In the genomic region with DNA sequence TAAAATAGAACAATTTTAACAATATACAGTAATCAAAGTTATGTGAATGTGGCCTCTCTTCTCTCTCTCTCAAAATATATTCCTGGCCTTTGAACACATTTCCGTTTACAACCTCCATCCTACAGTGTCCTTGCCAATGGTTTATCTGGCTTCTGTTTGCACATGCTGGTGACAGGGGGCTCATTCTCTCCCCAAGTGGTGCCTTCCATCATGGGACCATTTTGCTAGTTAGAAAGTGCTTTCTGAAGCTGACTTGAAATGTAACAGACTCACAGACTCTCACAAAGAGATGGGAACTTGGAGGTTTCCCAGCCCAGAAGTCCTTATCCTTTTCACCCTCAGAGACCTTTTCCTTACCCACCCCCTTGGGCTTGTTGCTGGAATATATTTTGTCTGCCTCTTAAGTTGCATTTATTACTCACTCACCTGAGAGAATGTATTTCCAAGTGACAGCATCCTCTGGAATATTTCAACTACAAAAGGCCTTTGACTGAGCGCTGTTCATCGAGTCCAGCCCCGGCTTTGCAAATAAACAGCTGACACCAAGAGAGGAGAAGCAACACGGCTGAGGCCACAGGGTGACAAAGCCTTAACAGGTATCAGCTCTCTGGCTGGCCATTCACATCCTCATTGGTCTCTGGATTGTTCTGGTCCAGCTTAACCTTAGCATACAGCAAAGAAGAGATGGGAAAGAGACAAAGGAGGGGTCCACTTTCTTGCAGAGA, we compare ENCODE assay signal across 1 cellular context.
TF ChIP-seq lines count a peak whose summit lies in the region.

No MANE protein-coding gene starts in this region.

TF ChIP-seq in HepG2, 621 proteins besides CTCF, POLR2A, EP300 and RAD21 (continued from another document and continues in another):
- TF ChIP-seq ZNF251 (CRISPR knock-in tag; IDR thresholded peaks at IDR 0.05), result no peak
- TF ChIP-seq KLF6 (CRISPR knock-in tag; IDR thresholded peaks at IDR 0.05), result no peak
- no peak for TF ChIP-seq ARID2 (CRISPR knock-in tag; IDR thresholded peaks at IDR 0.05; ENCODE audit: borderline replicate concordance)
- no peak for TF ChIP-seq ZNF546 (CRISPR knock-in tag; conservative IDR thresholded peaks at IDR 0.05)
- TF ChIP-seq CBX1 (IDR thresholded peaks at IDR 0.05; ENCODE audit: low read depth), result no peak
- TF ChIP-seq, protein P1, sequence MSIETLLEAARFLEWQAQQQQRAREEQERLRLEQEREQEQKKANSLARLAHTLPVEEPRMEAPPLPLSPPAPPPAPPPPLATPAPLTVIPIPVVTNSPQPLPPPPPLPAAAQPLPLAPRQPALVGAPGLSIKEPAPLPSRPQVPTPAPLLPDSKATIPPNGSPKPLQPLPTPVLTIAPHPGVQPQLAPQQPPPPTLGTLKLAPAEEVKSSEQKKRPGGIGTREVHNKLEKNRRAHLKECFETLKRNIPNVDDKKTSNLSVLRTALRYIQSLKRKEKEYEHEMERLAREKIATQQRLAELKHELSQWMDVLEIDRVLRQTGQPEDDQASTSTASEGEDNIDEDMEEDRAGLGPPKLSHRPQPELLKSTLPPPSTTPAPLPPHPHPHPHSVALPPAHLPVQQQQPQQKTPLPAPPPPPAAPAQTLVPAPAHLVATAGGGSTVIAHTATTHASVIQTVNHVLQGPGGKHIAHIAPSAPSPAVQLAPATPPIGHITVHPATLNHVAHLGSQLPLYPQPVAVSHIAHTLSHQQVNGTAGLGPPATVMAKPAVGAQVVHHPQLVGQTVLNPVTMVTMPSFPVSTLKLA (IDR thresholded peaks at IDR 0.05), result no peak
- TF ChIP-seq, protein P2, sequence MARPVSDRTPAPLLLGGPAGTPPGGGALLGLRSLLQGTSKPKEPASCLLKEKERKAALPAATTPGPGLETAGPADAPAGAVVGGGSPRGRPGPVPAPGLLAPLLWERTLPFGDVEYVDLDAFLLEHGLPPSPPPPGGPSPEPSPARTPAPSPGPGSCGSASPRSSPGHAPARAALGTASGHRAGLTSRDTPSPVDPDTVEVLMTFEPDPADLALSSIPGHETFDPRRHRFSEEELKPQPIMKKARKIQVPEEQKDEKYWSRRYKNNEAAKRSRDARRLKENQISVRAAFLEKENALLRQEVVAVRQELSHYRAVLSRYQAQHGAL (CRISPR knock-in tag; IDR thresholded peaks at IDR 0.05; ENCODE audit: not compliant biosample characterization), result no peak
- peak; percentile 39; the same call in 1 of the 2 replicates for TF ChIP-seq FOXK1 (CRISPR knock-in tag; IDR thresholded peaks at IDR 0.05; ENCODE audit: borderline replicate concordance, low read depth)
- TF ChIP-seq CBFB (CRISPR knock-in tag; IDR thresholded peaks at IDR 0.05), result no peak
- TF ChIP-seq DNMT1 (CRISPR knock-in tag; IDR thresholded peaks at IDR 0.05), result no peak
- TF ChIP-seq REXO4 (CRISPR knock-in tag; IDR thresholded peaks at IDR 0.05; ENCODE audit: borderline replicate concordance), result no peak
- TF ChIP-seq RXRB (CRISPR knock-in tag; IDR thresholded peaks at IDR 0.05; ENCODE audit: borderline replicate concordance), result no peak
- no peak for TF ChIP-seq ZNF564 (CRISPR knock-in tag; IDR thresholded peaks at IDR 0.05)
- TF ChIP-seq, protein P3, sequence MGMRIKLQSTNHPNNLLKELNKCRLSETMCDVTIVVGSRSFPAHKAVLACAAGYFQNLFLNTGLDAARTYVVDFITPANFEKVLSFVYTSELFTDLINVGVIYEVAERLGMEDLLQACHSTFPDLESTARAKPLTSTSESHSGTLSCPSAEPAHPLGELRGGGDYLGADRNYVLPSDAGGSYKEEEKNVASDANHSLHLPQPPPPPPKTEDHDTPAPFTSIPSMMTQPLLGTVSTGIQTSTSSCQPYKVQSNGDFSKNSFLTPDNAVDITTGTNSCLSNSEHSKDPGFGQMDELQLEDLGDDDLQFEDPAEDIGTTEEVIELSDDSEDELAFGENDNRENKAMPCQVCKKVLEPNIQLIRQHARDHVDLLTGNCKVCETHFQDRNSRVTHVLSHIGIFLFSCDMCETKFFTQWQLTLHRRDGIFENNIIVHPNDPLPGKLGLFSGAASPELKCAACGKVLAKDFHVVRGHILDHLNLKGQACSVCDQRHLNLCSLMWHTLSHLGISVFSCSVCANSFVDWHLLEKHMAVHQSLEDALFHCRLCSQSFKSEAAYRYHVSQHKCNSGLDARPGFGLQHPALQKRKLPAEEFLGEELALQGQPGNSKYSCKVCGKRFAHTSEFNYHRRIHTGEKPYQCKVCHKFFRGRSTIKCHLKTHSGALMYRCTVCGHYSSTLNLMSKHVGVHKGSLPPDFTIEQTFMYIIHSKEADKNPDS (CRISPR knock-in tag; IDR thresholded peaks at IDR 0.05), result no peak
- TF ChIP-seq PHF5A (CRISPR knock-in tag; IDR thresholded peaks at IDR 0.05; ENCODE audit: low read depth, unreplicated experiment), result no peak
- TF ChIP-seq TP53 (CRISPR knock-in tag; conservative IDR thresholded peaks at IDR 0.05), result no peak
- TF ChIP-seq HNRNPLL (IDR thresholded peaks at IDR 0.05; ENCODE audit: low read depth, low read length, poor library complexity, severe bottlenecking), result no peak
- TF ChIP-seq, protein P4, sequence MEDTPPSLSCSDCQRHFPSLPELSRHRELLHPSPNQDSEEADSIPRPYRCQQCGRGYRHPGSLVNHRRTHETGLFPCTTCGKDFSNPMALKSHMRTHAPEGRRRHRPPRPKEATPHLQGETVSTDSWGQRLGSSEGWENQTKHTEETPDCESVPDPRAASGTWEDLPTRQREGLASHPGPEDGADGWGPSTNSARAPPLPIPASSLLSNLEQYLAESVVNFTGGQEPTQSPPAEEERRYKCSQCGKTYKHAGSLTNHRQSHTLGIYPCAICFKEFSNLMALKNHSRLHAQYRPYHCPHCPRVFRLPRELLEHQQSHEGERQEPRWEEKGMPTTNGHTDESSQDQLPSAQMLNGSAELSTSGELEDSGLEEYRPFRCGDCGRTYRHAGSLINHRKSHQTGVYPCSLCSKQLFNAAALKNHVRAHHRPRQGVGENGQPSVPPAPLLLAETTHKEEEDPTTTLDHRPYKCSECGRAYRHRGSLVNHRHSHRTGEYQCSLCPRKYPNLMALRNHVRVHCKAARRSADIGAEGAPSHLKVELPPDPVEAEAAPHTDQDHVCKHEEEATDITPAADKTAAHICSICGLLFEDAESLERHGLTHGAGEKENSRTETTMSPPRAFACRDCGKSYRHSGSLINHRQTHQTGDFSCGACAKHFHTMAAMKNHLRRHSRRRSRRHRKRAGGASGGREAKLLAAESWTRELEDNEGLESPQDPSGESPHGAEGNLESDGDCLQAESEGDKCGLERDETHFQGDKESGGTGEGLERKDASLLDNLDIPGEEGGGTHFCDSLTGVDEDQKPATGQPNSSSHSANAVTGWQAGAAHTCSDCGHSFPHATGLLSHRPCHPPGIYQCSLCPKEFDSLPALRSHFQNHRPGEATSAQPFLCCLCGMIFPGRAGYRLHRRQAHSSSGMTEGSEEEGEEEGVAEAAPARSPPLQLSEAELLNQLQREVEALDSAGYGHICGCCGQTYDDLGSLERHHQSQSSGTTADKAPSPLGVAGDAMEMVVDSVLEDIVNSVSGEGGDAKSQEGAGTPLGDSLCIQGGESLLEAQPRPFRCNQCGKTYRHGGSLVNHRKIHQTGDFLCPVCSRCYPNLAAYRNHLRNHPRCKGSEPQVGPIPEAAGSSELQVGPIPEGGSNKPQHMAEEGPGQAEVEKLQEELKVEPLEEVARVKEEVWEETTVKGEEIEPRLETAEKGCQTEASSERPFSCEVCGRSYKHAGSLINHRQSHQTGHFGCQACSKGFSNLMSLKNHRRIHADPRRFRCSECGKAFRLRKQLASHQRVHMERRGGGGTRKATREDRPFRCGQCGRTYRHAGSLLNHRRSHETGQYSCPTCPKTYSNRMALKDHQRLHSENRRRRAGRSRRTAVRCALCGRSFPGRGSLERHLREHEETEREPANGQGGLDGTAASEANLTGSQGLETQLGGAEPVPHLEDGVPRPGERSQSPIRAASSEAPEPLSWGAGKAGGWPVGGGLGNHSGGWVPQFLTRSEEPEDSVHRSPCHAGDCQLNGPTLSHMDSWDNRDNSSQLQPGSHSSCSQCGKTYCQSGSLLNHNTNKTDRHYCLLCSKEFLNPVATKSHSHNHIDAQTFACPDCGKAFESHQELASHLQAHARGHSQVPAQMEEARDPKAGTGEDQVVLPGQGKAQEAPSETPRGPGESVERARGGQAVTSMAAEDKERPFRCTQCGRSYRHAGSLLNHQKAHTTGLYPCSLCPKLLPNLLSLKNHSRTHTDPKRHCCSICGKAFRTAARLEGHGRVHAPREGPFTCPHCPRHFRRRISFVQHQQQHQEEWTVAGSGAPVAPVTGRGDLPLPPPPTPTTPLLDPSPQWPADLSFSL (CRISPR knock-in tag; IDR thresholded peaks at IDR 0.05), result no peak
- no peak; the same call in 1 of the 2 replicates for TF ChIP-seq ETV5 (CRISPR knock-in tag; IDR thresholded peaks at IDR 0.05; ENCODE audit: borderline replicate concordance)
- no peak for TF ChIP-seq ISL2 (CRISPR knock-in tag; IDR thresholded peaks at IDR 0.05)
- TF ChIP-seq DR1 (CRISPR knock-in tag; IDR thresholded peaks at IDR 0.05), result no peak
- TF ChIP-seq ZNF510 (CRISPR knock-in tag; IDR thresholded peaks at IDR 0.05; ENCODE audit: low read depth), result no peak
- TF ChIP-seq ZNF160 (CRISPR knock-in tag; IDR thresholded peaks at IDR 0.05), result no peak
- no peak for TF ChIP-seq RBM39 (IDR thresholded peaks at IDR 0.05; ENCODE audit: low read depth, low read length, poor library complexity, severe bottlenecking)
- no peak for TF ChIP-seq SOX6 (IDR thresholded peaks at IDR 0.05)
- TF ChIP-seq SOX6 (CRISPR knock-in tag; IDR thresholded peaks at IDR 0.05), result no peak
- TF ChIP-seq, protein P5, sequence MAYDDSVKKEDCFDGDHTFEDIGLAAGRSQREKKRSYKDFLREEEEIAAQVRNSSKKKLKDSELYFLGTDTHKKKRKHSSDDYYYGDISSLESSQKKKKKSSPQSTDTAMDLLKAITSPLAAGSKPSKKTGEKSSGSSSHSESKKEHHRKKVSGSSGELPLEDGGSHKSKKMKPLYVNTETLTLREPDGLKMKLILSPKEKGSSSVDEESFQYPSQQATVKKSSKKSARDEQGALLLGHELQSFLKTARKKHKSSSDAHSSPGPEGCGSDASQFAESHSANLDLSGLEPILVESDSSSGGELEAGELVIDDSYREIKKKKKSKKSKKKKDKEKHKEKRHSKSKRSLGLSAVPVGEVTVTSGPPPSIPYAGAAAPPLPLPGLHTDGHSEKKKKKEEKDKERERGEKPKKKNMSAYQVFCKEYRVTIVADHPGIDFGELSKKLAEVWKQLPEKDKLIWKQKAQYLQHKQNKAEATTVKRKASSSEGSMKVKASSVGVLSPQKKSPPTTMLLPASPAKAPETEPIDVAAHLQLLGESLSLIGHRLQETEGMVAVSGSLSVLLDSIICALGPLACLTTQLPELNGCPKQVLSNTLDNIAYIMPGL (CRISPR knock-in tag; IDR thresholded peaks at IDR 0.05; ENCODE audit: borderline replicate concordance in 1 of 2, low read depth in 1 of 2), result no peak
- no peak for TF ChIP-seq PRPF4 (IDR thresholded peaks at IDR 0.05; ENCODE audit: low read depth, low read length, poor library complexity, severe bottlenecking)
- TF ChIP-seq, protein P6, sequence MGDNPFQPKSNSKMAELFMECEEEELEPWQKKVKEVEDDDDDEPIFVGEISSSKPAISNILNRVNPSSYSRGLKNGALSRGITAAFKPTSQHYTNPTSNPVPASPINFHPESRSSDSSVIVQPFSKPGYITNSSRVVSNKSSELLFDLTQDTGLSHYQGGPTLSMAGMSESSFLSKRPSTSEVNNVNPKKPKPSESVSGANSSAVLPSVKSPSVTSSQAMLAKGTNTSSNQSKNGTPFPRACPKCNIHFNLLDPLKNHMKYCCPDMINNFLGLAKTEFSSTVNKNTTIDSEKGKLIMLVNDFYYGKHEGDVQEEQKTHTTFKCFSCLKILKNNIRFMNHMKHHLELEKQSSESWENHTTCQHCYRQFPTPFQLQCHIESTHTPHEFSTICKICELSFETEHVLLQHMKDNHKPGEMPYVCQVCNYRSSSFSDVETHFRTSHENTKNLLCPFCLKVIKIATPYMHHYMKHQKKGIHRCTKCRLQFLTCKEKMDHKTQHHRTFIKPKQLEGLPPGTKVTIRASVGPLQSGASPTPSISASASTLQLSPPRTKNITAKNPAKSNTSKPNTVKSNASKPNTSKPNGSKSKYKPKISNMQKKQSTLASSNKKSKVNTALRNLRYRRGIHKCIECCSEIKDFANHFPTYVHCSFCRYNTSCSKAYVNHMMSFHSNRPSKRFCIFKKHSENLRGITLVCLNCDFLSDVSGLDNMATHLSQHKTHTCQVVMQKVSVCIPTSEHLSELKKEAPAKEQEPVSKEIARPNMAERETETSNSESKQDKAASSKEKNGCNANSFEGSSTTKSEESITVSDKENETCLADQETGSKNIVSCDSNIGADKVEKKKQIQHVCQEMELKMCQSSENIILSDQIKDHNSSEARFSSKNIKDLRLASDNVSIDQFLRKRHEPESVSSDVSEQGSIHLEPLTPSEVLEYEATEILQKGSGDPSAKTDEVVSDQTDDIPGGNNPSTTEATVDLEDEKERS (CRISPR knock-in tag; IDR thresholded peaks at IDR 0.05), result no peak
- TF ChIP-seq, protein P7, sequence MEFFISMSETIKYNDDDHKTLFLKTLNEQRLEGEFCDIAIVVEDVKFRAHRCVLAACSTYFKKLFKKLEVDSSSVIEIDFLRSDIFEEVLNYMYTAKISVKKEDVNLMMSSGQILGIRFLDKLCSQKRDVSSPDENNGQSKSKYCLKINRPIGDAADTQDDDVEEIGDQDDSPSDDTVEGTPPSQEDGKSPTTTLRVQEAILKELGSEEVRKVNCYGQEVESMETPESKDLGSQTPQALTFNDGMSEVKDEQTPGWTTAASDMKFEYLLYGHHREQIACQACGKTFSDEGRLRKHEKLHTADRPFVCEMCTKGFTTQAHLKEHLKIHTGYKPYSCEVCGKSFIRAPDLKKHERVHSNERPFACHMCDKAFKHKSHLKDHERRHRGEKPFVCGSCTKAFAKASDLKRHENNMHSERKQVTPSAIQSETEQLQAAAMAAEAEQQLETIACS (CRISPR knock-in tag; IDR thresholded peaks at IDR 0.05), result no peak
- no peak for TF ChIP-seq SOX13 (IDR thresholded peaks at IDR 0.05)
- TF ChIP-seq SOX13 (CRISPR knock-in tag; conservative IDR thresholded peaks at IDR 0.05 in 1 of 2, IDR thresholded peaks at IDR 0.05 in 1 of 2), result peak in 1 of 2 experiments; percentile 29; a peak in 1 of 4 replicates
